In the genomic region with DNA sequence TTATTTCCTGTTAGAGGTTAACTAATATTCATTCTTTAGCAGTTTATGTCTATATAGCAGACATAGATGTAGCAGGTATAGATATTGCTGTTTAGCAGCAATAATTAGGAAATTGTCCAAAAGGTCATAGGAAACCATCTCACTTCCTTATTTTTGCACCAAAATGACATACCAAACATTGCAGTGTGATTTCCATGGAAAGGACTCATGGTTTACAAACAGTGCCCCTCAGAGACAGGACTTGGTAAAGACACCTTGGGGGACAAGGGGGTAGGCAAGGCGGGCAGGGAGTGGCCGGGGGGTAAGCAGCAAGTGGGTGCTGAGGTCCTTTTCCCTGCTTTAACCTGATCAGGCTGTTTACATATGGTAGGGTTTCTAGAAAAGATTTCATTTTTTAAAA, we compare ENCODE assay signal across 9 cellular contexts. TPM values are rescaled to one million over a fixed set of nuclear protein-coding genes. Genes with fewer than 3 reads are reported as not detected.
DNase-seq lines count a peak whose midpoint lies in the region; ATAC-seq, FAIRE-seq and TF ChIP-seq lines count a peak whose summit lies in the region.
"Had no signal": no experiment of that assay in that cellular context is flagged by ENCODE, and none has a peak within 500 bp of the region (broad histone marks: within the 10 kb centered on the region; RNA-seq: fewer than 3 reads in every experiment).

No MANE protein-coding gene starts in this region.

- POLR2A ChIA-PET in Panc1 (lab: Charles Lee) = no interaction called here

- CTCF ChIA-PET in Panc1 (lab: Charles Lee) = no interaction called here

- H3K27me3 ChIP-seq in ACC112 (ENCODE audit: insufficient read depth, low read length) (no peaks in the 10 kb centered on the region), Panc1 (ENCODE audit: control insufficient read depth, insufficient read depth, low read length) (no peaks in the 10 kb centered on the region), foreskin keratinocyte (peaks cover 7% of the 10 kb centered on the region), transverse colon (peaks cover 21% of the 10 kb centered on the region)

- TF ChIP-seq POLR2A in GM12891 (IDR thresholded peaks at IDR 0.05; ENCODE audit: low read depth, low read length) (no peak), transverse colon (IDR thresholded peaks at IDR 0.05) (no peak)

- BruUV-seq in Panc1 (replicated peaks; lab: Mats Ljungman, UMichigan) = no TSS peak

- H3K9me3 ChIP-seq in Panc1 (ENCODE audit: control insufficient read depth, insufficient read depth, low read depth, low read length) (no peaks in the 10 kb centered on the region), transverse colon (no peaks in the 10 kb centered on the region)

- H3K79me2 ChIP-seq in ACC112 (ENCODE audit: control insufficient read depth, insufficient read depth, low read length, unreplicated experiment) = no peaks in the 10 kb centered on the region

- peaks cover 38% of the 10 kb centered on the region for H3K4me1 ChIP-seq in ACC112 (ENCODE audit: control insufficient read depth, insufficient read depth, low read length, unreplicated experiment)
- no peaks in the 10 kb centered on the region for H3K4me1 ChIP-seq in Panc1 (ENCODE audit: control insufficient read depth, insufficient read depth, low read length)
- H3K4me1 ChIP-seq in foreskin keratinocyte = no peaks in the 10 kb centered on the region
- H3K4me1 ChIP-seq in transverse colon = peaks cover 3 to 35% (median 20%) of the 10 kb centered on the region in 4 donors

- in situ Hi-C loops in Panc1 (cut with HindIII; ENCODE audit: low pct_unique_long_range_greater_than_20kb, low sequenced_read_pairs) = no loop called here
- in situ Hi-C loops in transverse colon (cut with MboI; ENCODE audit: low pct_ligation_motif_present in 1 of 4, low pct_unique_long_range_greater_than_20kb in 1 of 4, low sequenced_read_pairs in 3 of 4) = loop anchor here (25.0 kb wide), 3 partner anchors 93 to 318 kb away; partner anchors contain the start of genes NSL1 (in 1 of the 4) and TATDN3 (in 1 of the 4)

- DNase-seq in GM12891 (ENCODE audit: insufficient read length, low spot score) (no peak), Panc1 (ENCODE audit: low read depth, low spot score) (no peak), foreskin keratinocyte (no peak), NCI-H774 (lab: John Stamatoyannopoulos, UW) (no peak), activated gamma-delta T cell treated with Interleukin-2 at 50 U/mL for 16 hours (no peak), transverse colon (no peak), NCI-H345 (lab: John Stamatoyannopoulos, UW) (no peak)
- DNase-seq: aorta had no signal

- 82 to 87% methylated on average over 2 of the region's 2 CpGs for WGBS in transverse colon (ENCODE audit: low coverage in 1 of 2), 2 donors

- no peak for FAIRE-seq in GM12891 (lab: Jason Lieb, UNC)

- intact Hi-C loops in Panc1 (cut with micrococcal nuclease; ENCODE audit: unreplicated experiment) = loop anchor here (10.0 kb wide), 2 partner anchors 46 to 194 kb away; no protein-coding TSS in a partner anchor
- intact Hi-C loops in transverse colon (cut with DNase I; ENCODE audit: low total_unique reads) = loop anchor here (10.0 kb wide), 1 partner anchor 116 kb away; no protein-coding TSS in a partner anchor

- H3K4me3 ChIP-seq in ACC112 (ENCODE audit: low read depth, low read length) (no peak overlapping the region), Panc1 (ENCODE audit: low read depth in 2 of 2, low read length in 2 of 2) (no peak overlapping the region), transverse colon (no peak overlapping the region)

- H3K36me3 ChIP-seq in ACC112 (ENCODE audit: insufficient read depth, low read length) (no peaks in the 10 kb centered on the region), Panc1 (ENCODE audit: control insufficient read depth, insufficient read depth, low read length) (no peaks in the 10 kb centered on the region), transverse colon (no peaks in the 10 kb centered on the region)

- peak; percentile 24; the same call in 1 of the 2 replicates for TF ChIP-seq CTCF in Panc1 (IDR thresholded peaks at IDR 0.05)
- peak; percentile 24 for TF ChIP-seq CTCF in foreskin keratinocyte (conservative IDR thresholded peaks at IDR 0.05)
- TF ChIP-seq CTCF in transverse colon (IDR thresholded peaks at IDR 0.05) = no peak

- H2AFZ ChIP-seq in ACC112 (ENCODE audit: low read length, unreplicated experiment) = no peak overlapping the region

- TF ChIP-seq EP300 in transverse colon (IDR thresholded peaks at IDR 0.05; ENCODE audit: low read depth) = no peak

- H3K27ac ChIP-seq in ACC112 (ENCODE audit: low read depth, low read length) = peak overlapping the region; percentile 99
- H3K27ac ChIP-seq in Panc1 (ENCODE audit: low read length) = no peak overlapping the region
- no peak overlapping the region for H3K27ac ChIP-seq in foreskin keratinocyte
- no peak overlapping the region for H3K27ac ChIP-seq in transverse colon

- no peak for ATAC-seq in Panc1
- no peak for ATAC-seq in foreskin keratinocyte

TF ChIP-seq in GM12891, 5 proteins besides CTCF, POLR2A, EP300 and RAD21:
- TF ChIP-seq SPI1 (IDR thresholded peaks at IDR 0.05; ENCODE audit: low read depth, low read length) = peak; percentile 92
- TF ChIP-seq POU2F2 (IDR thresholded peaks at IDR 0.05; ENCODE audit: low read depth, low read length) = no peak

RNA-seq across cellular contexts. Expression of gene BATF3, which starts 30.5 kb away (rescaled TPM):
- 20.3 TPM for polyA plus RNA-seq in GM12891 (2012; ENCODE audit: low read depth, missing spikeins)
- 2.4 TPM for total RNA-seq in Panc1 (2021; ENCODE audit: unreplicated experiment)
- 6.2 TPM for polyA plus RNA-seq in Panc1 (2012; ENCODE audit: insufficient read length)
- total RNA-seq in foreskin keratinocyte = 0.35 and 0.37 TPM in 2 replicates
- 0.38 and 0.53 TPM in 2 replicates for polyA plus RNA-seq in foreskin keratinocyte
- 1 to 10 TPM in 1 of 4 donors, under 1 TPM in 2, not detected in 1; 0.14 to 2.8 (median 0.64) TPM for total RNA-seq in transverse colon

Comparison
In these comparisons a context has a peak if more than half of its experiments do, and no peak if none do; other contexts are left out.
1. CTCF ChIP-seq: peak in Panc1 (single experiment) and foreskin keratinocyte (single experiment); none in transverse colon (0 of 5).